1 cellular context compared by ENCODE assay signal in the genomic region with DNA sequence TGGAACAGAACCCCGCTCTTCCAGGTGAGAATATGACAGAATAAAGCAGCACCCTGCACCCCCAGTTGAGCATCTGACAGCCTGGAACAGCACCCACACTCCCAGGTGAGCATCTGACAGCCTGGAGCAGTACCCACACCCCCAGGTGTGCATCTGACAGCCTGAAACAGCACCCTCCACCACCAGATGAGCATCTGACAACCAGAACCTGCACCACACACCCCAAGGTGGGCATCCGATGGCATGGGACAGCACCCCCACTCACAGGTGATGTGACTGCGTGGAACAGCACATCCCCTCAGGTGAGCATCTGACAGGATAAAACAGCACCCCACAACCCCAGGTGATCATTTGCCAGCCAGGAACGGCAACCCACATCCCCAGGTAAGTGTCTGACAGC. TPM values are rescaled to one million over a fixed set of nuclear protein-coding genes. Genes with fewer than 3 reads are reported as not detected.
"Had no signal": no experiment of that assay in that cellular context is flagged by ENCODE, and none has a peak within 500 bp of the region (broad histone marks: within the 10 kb centered on the region; RNA-seq: fewer than 3 reads in every experiment).

No MANE protein-coding gene starts in this region.

RNA-seq across cellular contexts. Expression of gene TTC34, which starts 26.2 kb away (rescaled TPM):
- total RNA-seq: gastrocnemius medialis had no signal
